ENCODE assay signal across 10 cellular contexts in the genomic region with DNA sequence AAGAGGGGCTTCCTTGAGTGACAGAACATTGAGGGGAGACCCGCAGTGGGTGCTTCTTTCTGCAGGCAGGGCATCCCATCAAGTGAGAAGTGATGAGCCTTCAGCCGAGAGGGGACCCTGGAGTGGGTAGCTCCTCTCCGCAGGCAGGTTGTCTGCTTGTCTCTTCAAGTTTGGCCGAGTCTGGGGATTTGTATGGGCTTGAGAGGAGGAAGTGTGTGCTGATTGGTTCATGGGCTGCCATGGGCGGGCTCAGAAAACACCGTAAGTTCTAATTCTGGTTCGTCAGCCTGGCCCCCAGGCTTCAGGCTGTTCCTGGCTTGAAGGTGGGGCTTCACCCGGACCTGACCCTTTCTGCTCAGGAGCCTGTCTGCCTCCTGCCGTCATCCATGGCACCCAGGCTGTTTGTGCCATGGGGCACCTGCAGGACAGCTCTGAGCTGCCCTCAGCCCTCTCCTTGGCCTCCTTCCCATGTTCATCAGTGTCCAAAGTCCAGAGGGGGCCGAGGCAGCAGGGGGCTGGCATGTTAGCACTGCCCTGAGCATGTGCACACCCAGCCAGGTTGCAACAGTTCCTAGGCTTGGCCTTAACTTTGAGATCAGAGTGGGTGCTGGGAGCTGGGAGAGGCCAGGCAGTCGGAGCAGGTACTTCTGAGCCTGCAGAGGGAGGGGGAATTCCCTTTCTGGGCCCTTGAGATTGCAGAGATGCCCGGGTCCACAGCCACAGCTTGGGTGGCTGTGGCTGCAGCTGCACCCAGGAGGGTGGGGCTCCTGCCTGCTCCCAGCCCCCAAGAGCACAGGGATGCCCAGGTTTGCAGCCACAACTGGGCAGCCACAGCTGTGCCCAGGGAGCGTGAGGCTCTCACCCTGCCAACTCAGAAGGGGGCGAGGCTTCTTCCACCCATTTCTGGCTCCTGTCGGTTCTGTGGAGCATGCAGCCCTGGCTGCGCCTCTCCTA. TPM values are rescaled to one million over a fixed set of nuclear protein-coding genes. Genes with fewer than 3 reads are reported as not detected.
DNase-seq lines count a peak whose midpoint lies in the region; ATAC-seq, FAIRE-seq and TF ChIP-seq lines count a peak whose summit lies in the region.
"Had no signal": no experiment of that assay in that cellular context is flagged by ENCODE, and none has a peak within 500 bp of the region (broad histone marks: within the 10 kb centered on the region; RNA-seq: fewer than 3 reads in every experiment).

No MANE protein-coding gene starts in this region.

- peak; percentile 43 for DNase-seq in GM23338 (ENCODE audit: low spot score)
- DNase-seq in NAMALWA (ENCODE audit: low spot score), result peak; percentile 53
- peak; percentile 28 for DNase-seq in mucosa of gallbladder (ENCODE audit: low spot score)
- no peak for DNase-seq in NCI-H1417 treated with DMSO at 0.1 percent for 48 hours (lab: John Stamatoyannopoulos, UW)
- no peak for DNase-seq in urothelium cell line (ENCODE audit: low spot score)
- no peak for DNase-seq in SK-N-DZ (ENCODE audit: low spot score)
- DNase-seq in colonic mucosa, result no peak
- DNase-seq: NCI-H524 treated with DMSO at 0.1 percent for 48 hours had no signal

- no peaks in the 10 kb centered on the region for H3K27me3 ChIP-seq in GM23338 (ENCODE audit: insufficient read depth)
- no peaks in the 10 kb centered on the region for H3K27me3 ChIP-seq in colonic mucosa

- H3K27me3 Mint-ChIP-seq in GM23338 (ENCODE audit: insufficient read depth, low read depth, poor library complexity), result no peaks in the 10 kb centered on the region

- H3K4me3 ChIP-seq in GM23338 (no peak overlapping the region), colonic mucosa (no peak overlapping the region)

- TF ChIP-seq CTCF in GM23338 (conservative IDR thresholded peaks at IDR 0.05; ENCODE audit: low read depth in 2 of 2), result no peak
- TF ChIP-seq CTCF in colonic mucosa (IDR thresholded peaks at IDR 0.05), result no peak

- H3K79me2 ChIP-seq in GM23338 (replicated peaks; ENCODE audit: insufficient read depth), result peaks cover 9% of the 10 kb centered on the region; the same call in 1 of the 2 replicates

- intact Hi-C loops in colonic mucosa (cut with DNase I), result no loop called here

- H3K27ac Mint-ChIP-seq in GM23338, result no peak overlapping the region

- H3F3A ChIP-seq in GM23338 (replicated peaks; ENCODE audit: low read depth), result no peaks in the 10 kb centered on the region

- H3K4me3 Mint-ChIP-seq in GM23338, result no peak overlapping the region

- H3K9me3 ChIP-seq in colonic mucosa, result no peaks in the 10 kb centered on the region

- no peaks in the 10 kb centered on the region for H3K4me1 Mint-ChIP-seq in GM23338

- H3K36me3 ChIP-seq in GM23338 (ENCODE audit: insufficient read depth) (peaks cover 19% of the 10 kb centered on the region; the same call in 1 of the 2 replicates), colonic mucosa (peaks cover 4% of the 10 kb centered on the region)

- H2AFZ ChIP-seq in GM23338, result no peak overlapping the region

- H3K36me3 Mint-ChIP-seq in GM23338 (ENCODE audit: low read depth), result peaks cover 60% of the 10 kb centered on the region

- no peaks in the 10 kb centered on the region for H3K4me1 ChIP-seq in GM23338 (ENCODE audit: insufficient read depth)
- no peaks in the 10 kb centered on the region for H3K4me1 ChIP-seq in colonic mucosa

- H3K4me2 ChIP-seq in GM23338, result no peak overlapping the region

- FAIRE-seq in urothelium cell line (lab: Jason Lieb, UNC), result no peak

- no peak overlapping the region for H3K9ac ChIP-seq in colonic mucosa (ENCODE audit: low read depth in 2 of 2, low read length in 2 of 2)

- H4K20me1 ChIP-seq in GM23338 (replicated peaks; ENCODE audit: insufficient read depth), result 0 out of 2 replicates have a peak, but pooled peaks cover 2% of the 10 kb centered on the region

- H3K27ac ChIP-seq in GM23338 (ENCODE audit: low read depth) (no peak overlapping the region), colonic mucosa (no peak overlapping the region)
- H3K27ac ChIP-seq: HL-60 had no signal

- H3K9me3 Mint-ChIP-seq in GM23338, result no peaks in the 10 kb centered on the region

- H3K9me2 ChIP-seq in GM23338 (ENCODE audit: insufficient read depth), result no peaks in the 10 kb centered on the region

- ATAC-seq in GM18520 (IDR thresholded peaks at IDR 0.05; ENCODE audit: unreplicated experiment), result peak; percentile 54
- ATAC-seq in GM23338, result peak; percentile 79

TF ChIP-seq in GM23338, 12 proteins besides CTCF, POLR2A, EP300 and RAD21 (continues in another document):
- TF ChIP-seq EZH2 (IDR thresholded peaks at IDR 0.05; ENCODE audit: low read depth, unreplicated experiment) (no peak), CREB1 (CRISPR knock-in tag; IDR thresholded peaks at IDR 0.05; ENCODE audit: low read depth) (no peak)
- TF ChIP-seq, protein P1, sequence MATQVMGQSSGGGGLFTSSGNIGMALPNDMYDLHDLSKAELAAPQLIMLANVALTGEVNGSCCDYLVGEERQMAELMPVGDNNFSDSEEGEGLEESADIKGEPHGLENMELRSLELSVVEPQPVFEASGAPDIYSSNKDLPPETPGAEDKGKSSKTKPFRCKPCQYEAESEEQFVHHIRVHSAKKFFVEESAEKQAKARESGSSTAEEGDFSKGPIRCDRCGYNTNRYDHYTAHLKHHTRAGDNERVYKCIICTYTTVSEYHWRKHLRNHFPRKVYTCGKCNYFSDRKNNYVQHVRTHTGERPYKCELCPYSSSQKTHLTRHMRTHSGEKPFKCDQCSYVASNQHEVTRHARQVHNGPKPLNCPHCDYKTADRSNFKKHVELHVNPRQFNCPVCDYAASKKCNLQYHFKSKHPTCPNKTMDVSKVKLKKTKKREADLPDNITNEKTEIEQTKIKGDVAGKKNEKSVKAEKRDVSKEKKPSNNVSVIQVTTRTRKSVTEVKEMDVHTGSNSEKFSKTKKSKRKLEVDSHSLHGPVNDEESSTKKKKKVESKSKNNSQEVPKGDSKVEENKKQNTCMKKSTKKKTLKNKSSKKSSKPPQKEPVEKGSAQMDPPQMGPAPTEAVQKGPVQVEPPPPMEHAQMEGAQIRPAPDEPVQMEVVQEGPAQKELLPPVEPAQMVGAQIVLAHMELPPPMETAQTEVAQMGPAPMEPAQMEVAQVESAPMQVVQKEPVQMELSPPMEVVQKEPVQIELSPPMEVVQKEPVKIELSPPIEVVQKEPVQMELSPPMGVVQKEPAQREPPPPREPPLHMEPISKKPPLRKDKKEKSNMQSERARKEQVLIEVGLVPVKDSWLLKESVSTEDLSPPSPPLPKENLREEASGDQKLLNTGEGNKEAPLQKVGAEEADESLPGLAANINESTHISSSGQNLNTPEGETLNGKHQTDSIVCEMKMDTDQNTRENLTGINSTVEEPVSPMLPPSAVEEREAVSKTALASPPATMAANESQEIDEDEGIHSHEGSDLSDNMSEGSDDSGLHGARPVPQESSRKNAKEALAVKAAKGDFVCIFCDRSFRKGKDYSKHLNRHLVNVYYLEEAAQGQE (IDR thresholded peaks at IDR 0.05; ENCODE audit: unreplicated experiment), result no peak
- TF ChIP-seq, protein P2, sequence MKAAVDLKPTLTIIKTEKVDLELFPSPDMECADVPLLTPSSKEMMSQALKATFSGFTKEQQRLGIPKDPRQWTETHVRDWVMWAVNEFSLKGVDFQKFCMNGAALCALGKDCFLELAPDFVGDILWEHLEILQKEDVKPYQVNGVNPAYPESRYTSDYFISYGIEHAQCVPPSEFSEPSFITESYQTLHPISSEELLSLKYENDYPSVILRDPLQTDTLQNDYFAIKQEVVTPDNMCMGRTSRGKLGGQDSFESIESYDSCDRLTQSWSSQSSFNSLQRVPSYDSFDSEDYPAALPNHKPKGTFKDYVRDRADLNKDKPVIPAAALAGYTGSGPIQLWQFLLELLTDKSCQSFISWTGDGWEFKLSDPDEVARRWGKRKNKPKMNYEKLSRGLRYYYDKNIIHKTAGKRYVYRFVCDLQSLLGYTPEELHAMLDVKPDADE (IDR thresholded peaks at IDR 0.05), result no peak

RNA-seq across cellular contexts. Expression of a gene that starts 13.5 kb away (rescaled TPM):
- total RNA-seq in GM23338 (2014; rRNA removed; shearing (Covaris generic)), result 82.8 and 95.6 TPM in 2 replicates
- 48.7 and 56.2 TPM in 2 replicates for polyA plus RNA-seq in GM23338 (2016; fragmentation: Nextera tagmentation; extraction: Ambion mirVana)
- total RNA-seq in mucosa of gallbladder, result 19.7 TPM
- 196 and 221 TPM in 2 replicates for polyA plus RNA-seq in SK-N-DZ (2014; cell fraction: cytosol; rRNA removed)
- polyA plus RNA-seq in SK-N-DZ (2014; cell fraction: nucleus; rRNA removed), result 81.9 and 86.3 TPM in 2 replicates
- 10 to 100 TPM; 26.5 to 77.7 TPM for total RNA-seq in colonic mucosa

RNA-seq across cellular contexts. Expression of a gene that starts 13.8 kb away (rescaled TPM):
- 16.6 and 17.1 TPM in 2 replicates for total RNA-seq in GM23338 (2014; rRNA removed; shearing (Covaris generic))
- polyA plus RNA-seq in GM23338 (2016; fragmentation: Nextera tagmentation; extraction: Ambion mirVana), result 9.1 and 13.3 TPM in 2 replicates
- total RNA-seq in mucosa of gallbladder, result 16.1 TPM
- 11.9 and 12.7 TPM in 2 replicates for polyA plus RNA-seq in SK-N-DZ (2014; cell fraction: cytosol; rRNA removed)
- polyA plus RNA-seq in SK-N-DZ (2014; cell fraction: nucleus; rRNA removed), result 5.7 and 6.8 TPM in 2 replicates
- total RNA-seq in colonic mucosa, result 10 to 100 TPM; 15.1 to 16.3 TPM

Comparison
In these comparisons a context has a peak if more than half of its experiments do, and no peak if none do; other contexts are left out.
1. DNase-seq: peak in GM23338 (single experiment), NAMALWA (single experiment) and mucosa of gallbladder (single experiment); none in NCI-H1417 treated with DMSO at 0.1 percent for 48 hours (single experiment), urothelium cell line (single experiment), SK-N-DZ (single experiment) and colonic mucosa (single experiment).